Comparison of ENCODE assay signal across 1 cellular context in genomic region chr9:33024966-33025571, GRCh38.
TF ChIP-seq lines count a peak whose summit lies in the region.

TSS of gene DNAJA1 (plus strand) at chr9:33025273. CDS start at chr9:33026485, 1,212 bp downstream.

TF ChIP-seq in HepG2, 621 proteins besides CTCF, POLR2A, EP300 and RAD21 (continued from another document and continues in another):
- TF ChIP-seq ZNF260 (CRISPR knock-in tag; IDR thresholded peaks at IDR 0.05; ENCODE audit: borderline replicate concordance, low read depth), result no peak
- TF ChIP-seq, protein P1, sequence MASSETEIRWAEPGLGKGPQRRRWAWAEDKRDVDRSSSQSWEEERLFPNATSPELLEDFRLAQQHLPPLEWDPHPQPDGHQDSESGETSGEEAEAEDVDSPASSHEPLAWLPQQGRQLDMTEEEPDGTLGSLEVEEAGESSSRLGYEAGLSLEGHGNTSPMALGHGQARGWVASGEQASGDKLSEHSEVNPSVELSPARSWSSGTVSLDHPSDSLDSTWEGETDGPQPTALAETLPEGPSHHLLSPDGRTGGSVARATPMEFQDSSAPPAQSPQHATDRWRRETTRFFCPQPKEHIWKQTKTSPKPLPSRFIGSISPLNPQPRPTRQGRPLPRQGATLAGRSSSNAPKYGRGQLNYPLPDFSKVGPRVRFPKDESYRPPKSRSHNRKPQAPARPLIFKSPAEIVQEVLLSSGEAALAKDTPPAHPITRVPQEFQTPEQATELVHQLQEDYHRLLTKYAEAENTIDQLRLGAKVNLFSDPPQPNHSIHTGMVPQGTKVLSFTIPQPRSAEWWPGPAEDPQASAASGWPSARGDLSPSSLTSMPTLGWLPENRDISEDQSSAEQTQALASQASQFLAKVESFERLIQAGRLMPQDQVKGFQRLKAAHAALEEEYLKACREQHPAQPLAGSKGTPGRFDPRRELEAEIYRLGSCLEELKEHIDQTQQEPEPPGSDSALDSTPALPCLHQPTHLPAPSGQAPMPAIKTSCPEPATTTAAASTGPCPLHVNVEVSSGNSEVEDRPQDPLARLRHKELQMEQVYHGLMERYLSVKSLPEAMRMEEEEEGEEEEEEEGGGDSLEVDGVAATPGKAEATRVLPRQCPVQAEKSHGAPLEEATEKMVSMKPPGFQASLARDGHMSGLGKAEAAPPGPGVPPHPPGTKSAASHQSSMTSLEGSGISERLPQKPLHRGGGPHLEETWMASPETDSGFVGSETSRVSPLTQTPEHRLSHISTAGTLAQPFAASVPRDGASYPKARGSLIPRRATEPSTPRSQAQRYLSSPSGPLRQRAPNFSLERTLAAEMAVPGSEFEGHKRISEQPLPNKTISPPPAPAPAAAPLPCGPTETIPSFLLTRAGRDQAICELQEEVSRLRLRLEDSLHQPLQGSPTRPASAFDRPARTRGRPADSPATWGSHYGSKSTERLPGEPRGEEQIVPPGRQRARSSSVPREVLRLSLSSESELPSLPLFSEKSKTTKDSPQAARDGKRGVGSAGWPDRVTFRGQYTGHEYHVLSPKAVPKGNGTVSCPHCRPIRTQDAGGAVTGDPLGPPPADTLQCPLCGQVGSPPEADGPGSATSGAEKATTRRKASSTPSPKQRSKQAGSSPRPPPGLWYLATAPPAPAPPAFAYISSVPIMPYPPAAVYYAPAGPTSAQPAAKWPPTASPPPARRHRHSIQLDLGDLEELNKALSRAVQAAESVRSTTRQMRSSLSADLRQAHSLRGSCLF (CRISPR knock-in tag; IDR thresholded peaks at IDR 0.05; ENCODE audit: borderline replicate concordance), result no peak; the same call in 1 of the 2 replicates
- no peak for TF ChIP-seq RAD51 (IDR thresholded peaks at IDR 0.05; ENCODE audit: borderline replicate concordance)
- TF ChIP-seq PTBP1 (IDR thresholded peaks at IDR 0.05; ENCODE audit: low read depth, low read length, poor library complexity, severe bottlenecking), result no peak
- peak; percentile 37; the same call in 1 of the 2 replicates for TF ChIP-seq TBX2 (CRISPR knock-in tag; IDR thresholded peaks at IDR 0.05; ENCODE audit: borderline replicate concordance)
- TF ChIP-seq CENPT (CRISPR knock-in tag; IDR thresholded peaks at IDR 0.05; ENCODE audit: low read depth), result 0 out of 2 replicates have a peak, but pooled peaks have one; percentile 73
- TF ChIP-seq SMAD1 (CRISPR knock-in tag; IDR thresholded peaks at IDR 0.05; ENCODE audit: borderline replicate concordance, low read depth), result 0 out of 2 replicates have a peak, but pooled peaks have one; percentile 43
- no peak for TF ChIP-seq ONECUT2 (CRISPR knock-in tag; IDR thresholded peaks at IDR 0.05)
- TF ChIP-seq E2F1 (CRISPR knock-in tag; IDR thresholded peaks at IDR 0.05), result peak; percentile 60; the same call in 1 of the 2 replicates
- no peak for TF ChIP-seq ZSCAN30 (CRISPR knock-in tag; IDR thresholded peaks at IDR 0.05)
- TF ChIP-seq ATF5 (CRISPR knock-in tag; IDR thresholded peaks at IDR 0.05; ENCODE audit: low read depth), result no peak
- TF ChIP-seq ZC3H4 (CRISPR knock-in tag; IDR thresholded peaks at IDR 0.05; ENCODE audit: borderline replicate concordance), result 0 out of 2 replicates have a peak, but pooled peaks have one; percentile 23
- TF ChIP-seq IRF9 (CRISPR knock-in tag; IDR thresholded peaks at IDR 0.05; ENCODE audit: borderline replicate concordance), result peak; percentile 82; the same call in 1 of the 2 replicates
- TF ChIP-seq CBX5 (CRISPR knock-in tag; IDR thresholded peaks at IDR 0.05; ENCODE audit: borderline replicate concordance), result peak; percentile 62; the same call in 1 of the 2 replicates
- peak; percentile 27 for TF ChIP-seq SRSF1 (optimal IDR thresholded peaks at IDR 0.05; ENCODE audit: low read depth, low read length)
- no peak; the same call in 1 of the 2 replicates for TF ChIP-seq ZNF550 (CRISPR knock-in tag; IDR thresholded peaks at IDR 0.05; ENCODE audit: borderline replicate concordance)
- TF ChIP-seq NCOA5 (CRISPR knock-in tag; IDR thresholded peaks at IDR 0.05), result no peak
- no peak for TF ChIP-seq ZNF34 (CRISPR knock-in tag; IDR thresholded peaks at IDR 0.05; ENCODE audit: borderline replicate concordance)
- TF ChIP-seq ZNF891 (CRISPR knock-in tag; IDR thresholded peaks at IDR 0.05), result peak; percentile 81
- TF ChIP-seq ZNF704 (CRISPR knock-in tag; IDR thresholded peaks at IDR 0.05; ENCODE audit: borderline replicate concordance), result no peak; the same call in 1 of the 2 replicates
- TF ChIP-seq ZNF143 (CRISPR knock-in tag; IDR thresholded peaks at IDR 0.05), result peak; percentile 91
- peak; percentile 93 for TF ChIP-seq ZC3H13 (CRISPR knock-in tag; IDR thresholded peaks at IDR 0.05)
- peak; percentile 90; the same call in 1 of the 2 replicates for TF ChIP-seq ZNF619 (CRISPR knock-in tag; IDR thresholded peaks at IDR 0.05)
- no peak for TF ChIP-seq PAWR (CRISPR knock-in tag; IDR thresholded peaks at IDR 0.05; ENCODE audit: borderline replicate concordance)
- peak; percentile 10; the same call in 1 of the 2 replicates for TF ChIP-seq SIX4 (CRISPR knock-in tag; IDR thresholded peaks at IDR 0.05)
- TF ChIP-seq, protein P2, sequence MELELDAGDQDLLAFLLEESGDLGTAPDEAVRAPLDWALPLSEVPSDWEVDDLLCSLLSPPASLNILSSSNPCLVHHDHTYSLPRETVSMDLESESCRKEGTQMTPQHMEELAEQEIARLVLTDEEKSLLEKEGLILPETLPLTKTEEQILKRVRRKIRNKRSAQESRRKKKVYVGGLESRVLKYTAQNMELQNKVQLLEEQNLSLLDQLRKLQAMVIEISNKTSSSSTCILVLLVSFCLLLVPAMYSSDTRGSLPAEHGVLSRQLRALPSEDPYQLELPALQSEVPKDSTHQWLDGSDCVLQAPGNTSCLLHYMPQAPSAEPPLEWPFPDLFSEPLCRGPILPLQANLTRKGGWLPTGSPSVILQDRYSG (CRISPR knock-in tag; IDR thresholded peaks at IDR 0.05), result no peak
- peak; percentile 91 for TF ChIP-seq ZNF501 (CRISPR knock-in tag; IDR thresholded peaks at IDR 0.05)
- TF ChIP-seq, protein P3, sequence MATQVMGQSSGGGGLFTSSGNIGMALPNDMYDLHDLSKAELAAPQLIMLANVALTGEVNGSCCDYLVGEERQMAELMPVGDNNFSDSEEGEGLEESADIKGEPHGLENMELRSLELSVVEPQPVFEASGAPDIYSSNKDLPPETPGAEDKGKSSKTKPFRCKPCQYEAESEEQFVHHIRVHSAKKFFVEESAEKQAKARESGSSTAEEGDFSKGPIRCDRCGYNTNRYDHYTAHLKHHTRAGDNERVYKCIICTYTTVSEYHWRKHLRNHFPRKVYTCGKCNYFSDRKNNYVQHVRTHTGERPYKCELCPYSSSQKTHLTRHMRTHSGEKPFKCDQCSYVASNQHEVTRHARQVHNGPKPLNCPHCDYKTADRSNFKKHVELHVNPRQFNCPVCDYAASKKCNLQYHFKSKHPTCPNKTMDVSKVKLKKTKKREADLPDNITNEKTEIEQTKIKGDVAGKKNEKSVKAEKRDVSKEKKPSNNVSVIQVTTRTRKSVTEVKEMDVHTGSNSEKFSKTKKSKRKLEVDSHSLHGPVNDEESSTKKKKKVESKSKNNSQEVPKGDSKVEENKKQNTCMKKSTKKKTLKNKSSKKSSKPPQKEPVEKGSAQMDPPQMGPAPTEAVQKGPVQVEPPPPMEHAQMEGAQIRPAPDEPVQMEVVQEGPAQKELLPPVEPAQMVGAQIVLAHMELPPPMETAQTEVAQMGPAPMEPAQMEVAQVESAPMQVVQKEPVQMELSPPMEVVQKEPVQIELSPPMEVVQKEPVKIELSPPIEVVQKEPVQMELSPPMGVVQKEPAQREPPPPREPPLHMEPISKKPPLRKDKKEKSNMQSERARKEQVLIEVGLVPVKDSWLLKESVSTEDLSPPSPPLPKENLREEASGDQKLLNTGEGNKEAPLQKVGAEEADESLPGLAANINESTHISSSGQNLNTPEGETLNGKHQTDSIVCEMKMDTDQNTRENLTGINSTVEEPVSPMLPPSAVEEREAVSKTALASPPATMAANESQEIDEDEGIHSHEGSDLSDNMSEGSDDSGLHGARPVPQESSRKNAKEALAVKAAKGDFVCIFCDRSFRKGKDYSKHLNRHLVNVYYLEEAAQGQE (IDR thresholded peaks at IDR 0.05; ENCODE audit: borderline replicate concordance in 1 of 2, low read depth in 1 of 2, low read length in 2 of 2), result peak in 1 of 2 experiments; percentile 8; a peak in 2 of 4 replicates
- no peak for TF ChIP-seq SAFB2 (CRISPR knock-in tag; IDR thresholded peaks at IDR 0.05; ENCODE audit: borderline replicate concordance, low read depth)
- TF ChIP-seq ZNF496 (CRISPR knock-in tag; IDR thresholded peaks at IDR 0.05; ENCODE audit: insufficient replicate concordance), result no peak
- 0 out of 2 replicates have a peak, but pooled peaks have one; percentile 63 for TF ChIP-seq HDAC6 (IDR thresholded peaks at IDR 0.05; ENCODE audit: low read depth, low read length)
- peak; percentile 100 for TF ChIP-seq RBFOX2 (IDR thresholded peaks at IDR 0.05; ENCODE audit: low read depth, low read length)
- no peak for TF ChIP-seq PAF1 (CRISPR knock-in tag; IDR thresholded peaks at IDR 0.05)
- TF ChIP-seq ZFP1 (CRISPR knock-in tag; IDR thresholded peaks at IDR 0.05), result no peak
- no peak for TF ChIP-seq U2AF2 (IDR thresholded peaks at IDR 0.05; ENCODE audit: low read depth, low read length)
- TF ChIP-seq ZNF670 (CRISPR knock-in tag; IDR thresholded peaks at IDR 0.05; ENCODE audit: borderline replicate concordance), result peak; percentile 77; the same call in 1 of the 2 replicates
- TF ChIP-seq ZNF766 (CRISPR knock-in tag; IDR thresholded peaks at IDR 0.05; ENCODE audit: borderline replicate concordance), result 0 out of 2 replicates have a peak, but pooled peaks have one; percentile 51
- TF ChIP-seq ZBTB34 (CRISPR knock-in tag; IDR thresholded peaks at IDR 0.05), result peak; percentile 89; the same call in 1 of the 2 replicates
- TF ChIP-seq SIN3A (IDR thresholded peaks at IDR 0.05; ENCODE audit: borderline replicate concordance, low read depth, low read length), result peak; percentile 76; the same call in 1 of the 2 replicates
- TF ChIP-seq ZNF674 (CRISPR knock-in tag; IDR thresholded peaks at IDR 0.05; ENCODE audit: low read depth), result no peak
- peak; percentile 67; the same call in 1 of the 2 replicates for TF ChIP-seq MED13 (CRISPR knock-in tag; IDR thresholded peaks at IDR 0.05)
- no peak for TF ChIP-seq ZMAT5 (CRISPR knock-in tag; IDR thresholded peaks at IDR 0.05; ENCODE audit: borderline replicate concordance, low read depth)
- TF ChIP-seq, protein P4, sequence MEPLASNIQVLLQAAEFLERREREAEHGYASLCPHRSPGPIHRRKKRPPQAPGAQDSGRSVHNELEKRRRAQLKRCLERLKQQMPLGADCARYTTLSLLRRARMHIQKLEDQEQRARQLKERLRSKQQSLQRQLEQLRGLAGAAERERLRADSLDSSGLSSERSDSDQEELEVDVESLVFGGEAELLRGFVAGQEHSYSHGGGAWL (CRISPR knock-in tag; IDR thresholded peaks at IDR 0.05), result peak; percentile 84; the same call in 1 of the 2 replicates
- TF ChIP-seq SP5 (CRISPR knock-in tag; IDR thresholded peaks at IDR 0.05; ENCODE audit: borderline replicate concordance, low read depth), result 0 out of 2 replicates have a peak, but pooled peaks have one; percentile 42
- no peak for TF ChIP-seq TRIM24 (CRISPR knock-in tag; IDR thresholded peaks at IDR 0.05)
